Comparison of ENCODE assay signal across 1 cellular context in genomic region chr22:46671824-46672432, GRCh38.
TF ChIP-seq lines count a peak whose summit lies in the region.

No MANE protein-coding gene starts in this region.

TF ChIP-seq in GM12878, 131 proteins besides CTCF, POLR2A, EP300 and RAD21 (continued from another document):
- no peak for TF ChIP-seq CHD4 (IDR thresholded peaks at IDR 0.05)
